In the genomic region with DNA sequence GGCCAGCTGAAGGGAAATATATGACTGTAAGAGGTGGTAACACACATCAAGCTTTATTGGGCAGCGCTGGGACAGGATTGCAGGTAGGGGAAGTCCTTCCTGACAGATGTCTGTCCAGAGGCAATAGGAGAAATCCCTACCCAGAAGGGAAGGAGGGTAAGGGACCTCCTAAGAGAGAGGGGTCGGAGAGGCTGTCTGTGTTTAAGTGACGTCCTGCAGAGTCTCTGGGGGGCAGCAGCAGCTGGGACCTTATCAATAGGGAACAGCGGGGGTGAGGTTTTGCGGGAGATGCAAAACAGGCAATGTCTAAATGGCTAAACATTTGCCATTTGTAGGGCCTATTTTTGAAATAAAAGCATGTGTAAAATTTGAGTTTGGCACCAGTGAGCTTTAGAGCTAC, we compare ENCODE assay signal across 19 cellular contexts.
DNase-seq lines count a peak whose midpoint lies in the region; ATAC-seq and TF ChIP-seq lines count a peak whose summit lies in the region.
"Had no signal": no experiment of that assay in that cellular context is flagged by ENCODE, and none has a peak within 500 bp of the region (broad histone marks: within the 10 kb centered on the region; RNA-seq: fewer than 3 reads in every experiment).

No MANE protein-coding gene starts in this region.

- H3K9me3 ChIP-seq in WERI-Rb-1 (ENCODE audit: severe bottlenecking) (peaks cover 8% of the 10 kb centered on the region), spleen (peaks cover 3 to 27% (median 23%) of the 10 kb centered on the region in 8 donors)

- 78 to 85% (median 83%) methylated on average over 5 of the region's 5 CpGs for WGBS in spleen, 5 donors

- H3K9me3 Mint-ChIP-seq in glutamatergic neuron (ENCODE audit: unreplicated experiment), result peaks cover 6% of the 10 kb centered on the region

- ATAC-seq in Right ventricle myocardium inferior, result no peak
- ATAC-seq in left cardiac atrium, result no peak

- H3K27ac ChIP-seq in WERI-Rb-1 (no peak overlapping the region), spleen (no peak overlapping the region)
- H3K27ac ChIP-seq: C4-2B had no signal

- peaks cover 22% of the 10 kb centered on the region for H3K36me3 Mint-ChIP-seq in glutamatergic neuron (ENCODE audit: unreplicated experiment)

- DNase-seq in Right ventricle myocardium inferior (ENCODE audit: missing footprints), result peak; percentile 28
- no peak for DNase-seq in left cardiac atrium
- peak; percentile 2 for DNase-seq in WERI-Rb-1
- DNase-seq in glutamatergic neuron, result peak; percentile 54
- DNase-seq in spleen, result peak; percentile 37
- no peak for DNase-seq in DMS 273 treated with DMSO at 0.1 percent for 48 hours (lab: John Stamatoyannopoulos, UW)
- no peak for DNase-seq in cerebellar nuclear complex (lab: John Stamatoyannopoulos, UW)
- DNase-seq in stimulated activated naive CD4-positive, alpha-beta T cell treated with Interleukin-2 at 50 U/mL for 16 hours (lab: John Stamatoyannopoulos, UW), result no peak
- DNase-seq: AML-193, DMS53, GDM1, KG1, NCI-H1105 treated with DMSO at 0.1 percent for 48 hours, NCI-H1694, NCI-H2081, NCI-H2171 treated with DMSO at 0.1 percent for 48 hours, NCI-H526, OCI-M1 had no signal

- peak overlapping the region; percentile 63 for H3K4me3 Mint-ChIP-seq in glutamatergic neuron (ENCODE audit: unreplicated experiment)

- H3K4me3 ChIP-seq in WERI-Rb-1 (ENCODE audit: low read depth, low read length) (no peak overlapping the region), spleen (no peak overlapping the region)

- TF ChIP-seq POLR2A in spleen (IDR thresholded peaks at IDR 0.05), result no peak

- intact Hi-C loops in Right ventricle myocardium inferior (cut with DNase I), result no loop called here
- intact Hi-C loops in left cardiac atrium (cut with DNase I), result no loop called here
- intact Hi-C loops in spleen (cut with DNase I; ENCODE audit: low total_unique reads), result no loop called here

- peaks cover 8% of the 10 kb centered on the region for H3K27me3 Mint-ChIP-seq in glutamatergic neuron (ENCODE audit: unreplicated experiment)

- no peaks in the 10 kb centered on the region for H3K4me1 ChIP-seq in spleen

- H3K36me3 ChIP-seq in WERI-Rb-1 (no peaks in the 10 kb centered on the region), spleen (no peaks in the 10 kb centered on the region)

- peaks cover 22% of the 10 kb centered on the region for H3K4me1 Mint-ChIP-seq in glutamatergic neuron (ENCODE audit: low read depth, unreplicated experiment)

- TF ChIP-seq CTCF in WERI-Rb-1 (IDR thresholded peaks at IDR 0.05; ENCODE audit: low read depth, low read length), result no peak
- TF ChIP-seq CTCF in glutamatergic neuron (IDR thresholded peaks at IDR 0.05; ENCODE audit: partially characterized antibody, unreplicated experiment), result no peak
- TF ChIP-seq CTCF in spleen (IDR thresholded peaks at IDR 0.05 in 8 of 11, conservative IDR thresholded peaks at IDR 0.05 in 3 of 11), result no peak

- peak overlapping the region; percentile 50 for H3K27ac Mint-ChIP-seq in glutamatergic neuron (ENCODE audit: unreplicated experiment)

- H3K27me3 ChIP-seq in WERI-Rb-1 (ENCODE audit: insufficient read depth, low read depth, severe bottlenecking) (no peaks in the 10 kb centered on the region), spleen (replicated peaks in 1 of 7) (no peaks in the 10 kb centered on the region)

Comparison
In these comparisons a context has a peak if more than half of its experiments do, and no peak if none do; other contexts are left out.
1. DNase-seq: peak in Right ventricle myocardium inferior (single experiment), WERI-Rb-1 (single experiment), glutamatergic neuron (single experiment) and spleen (single experiment); none in left cardiac atrium (single experiment), DMS 273 treated with DMSO at 0.1 percent for 48 hours (single experiment), cerebellar nuclear complex (0 of 2) and stimulated activated naive CD4-positive, alpha-beta T cell treated with Interleukin-2 at 50 U/mL for 16 hours (single experiment).